Comparison of ENCODE assay signal across 16 cellular contexts in genomic region chr6:1679691-1680068, GRCh38.
A peak's percentile ranks its signal among the peaks of the same experiment; 100 is the strongest.
DNase-seq lines count a peak whose midpoint lies in the region; ATAC-seq and TF ChIP-seq lines count a peak whose summit lies in the region.
"Had no signal": no experiment of that assay in that cellular context is flagged by ENCODE, and none has a peak within 500 bp of the region (broad histone marks: within the 10 kb centered on the region; RNA-seq: fewer than 3 reads in every experiment).

No MANE protein-coding gene starts in this region.

- no peak overlapping the region for H3K14ac ChIP-seq in neuronal stem cell (ENCODE audit: low read length)

- peak overlapping the region; percentile 48 for H3K27ac ChIP-seq in left ventricle myocardium inferior (replicated peaks)
- H3K27ac ChIP-seq in neuronal stem cell (replicated peaks; ENCODE audit: low read length): no peak overlapping the region

- H2AFZ ChIP-seq in neuronal stem cell (ENCODE audit: low read length): no peak overlapping the region

- H2BK5ac ChIP-seq in neuronal stem cell (ENCODE audit: low read length): no peak overlapping the region

- no peak for DNase-seq in left ventricle myocardium inferior
- no peak for DNase-seq in Right ventricle myocardium superior
- DNase-seq in NCI-H748 treated with DMSO at 0.1 percent for 48 hours (lab: John Stamatoyannopoulos, UW): peak; percentile 57
- peak; percentile 22 for DNase-seq in kidney glomerular epithelial cell (lab: John Stamatoyannopoulos, UW)
- no peak for DNase-seq in activated CD4-positive, alpha-beta T cell treated with anti-CD3 and anti-CD28 coated beads, Interleukin-2, amount 50 U/mL, for 4 hours
- DNase-seq in NCI-H1436 treated with DMSO at 0.1 percent for 48 hours (lab: John Stamatoyannopoulos, UW): no peak
- no peak for DNase-seq in NCI-H1048 (lab: John Stamatoyannopoulos, UW)
- no peak for DNase-seq in neuronal stem cell (ENCODE audit: low spot score)
- DNase-seq: activated CD4-positive, alpha-beta T cell treated with anti-CD3 and anti-CD28 coated beads for 36 hours; activated CD8-positive, alpha-beta memory T cell treated with anti-CD3 and anti-CD28 coated beads, Interleukin-2, amount 50 U/mL, for 4 hours; aorta; GF-D8; HCEC 1CT; MG63; SIG-M5; T-helper 9 cell had no signal

- H3K9me3 ChIP-seq in left ventricle myocardium inferior (replicated peaks): no peaks in the 10 kb centered on the region
- H3K9me3 ChIP-seq in neuronal stem cell (replicated peaks in 1 of 2; ENCODE audit: control insufficient read depth in 2 of 2, insufficient read depth in 1 of 2, low read depth in 1 of 2, low read length in 2 of 2): no peaks in the 10 kb centered on the region
- H3K9me3 ChIP-seq: MG63 had no signal

- no peak for ATAC-seq in Right ventricle myocardium superior (ENCODE audit: poor library complexity)
- ATAC-seq: activated CD4-positive, alpha-beta T cell treated with anti-CD3 and anti-CD28 coated beads for 36 hours had no signal

- no peak overlapping the region for H3K18ac ChIP-seq in neuronal stem cell (ENCODE audit: low read length)

- no peak overlapping the region for H3K4me2 ChIP-seq in neuronal stem cell (ENCODE audit: insufficient read depth, low read length, poor library complexity, severe bottlenecking)

- no peak overlapping the region for H2AK5ac ChIP-seq in neuronal stem cell (ENCODE audit: low read depth, low read length)

- H4K8ac ChIP-seq in neuronal stem cell (ENCODE audit: low read depth, low read length): no peak overlapping the region

- H3K79me1 ChIP-seq in neuronal stem cell (ENCODE audit: low read depth, low read length): no peaks in the 10 kb centered on the region

- H3K4me1 ChIP-seq in left ventricle myocardium inferior: peaks cover 26% of the 10 kb centered on the region
- H3K4me1 ChIP-seq in neuronal stem cell (ENCODE audit: control insufficient read depth in 2 of 2, insufficient read depth in 1 of 2, low read depth in 1 of 2, low read length in 2 of 2): peaks cover 2 to 7% of the 10 kb centered on the region in 2 donors

- H3K36me3 ChIP-seq in left ventricle myocardium inferior: no peaks in the 10 kb centered on the region
- no peaks in the 10 kb centered on the region for H3K36me3 ChIP-seq in neuronal stem cell (replicated peaks in 1 of 2; ENCODE audit: control insufficient read depth in 2 of 2, insufficient read depth in 2 of 2, low read length in 2 of 2)
- H3K36me3 ChIP-seq: MG63 had no signal

- H3K4me3 ChIP-seq in left ventricle myocardium inferior: no peak overlapping the region
- H3K4me3 ChIP-seq in neuronal stem cell (ENCODE audit: low read length in 2 of 2): no peak overlapping the region
- H3K4me3 ChIP-seq: MG63 had no signal

- no peak overlapping the region for H3K9ac ChIP-seq in neuronal stem cell (ENCODE audit: low read depth, low read length, poor library complexity)

- H3K27me3 ChIP-seq in left ventricle myocardium inferior (ENCODE audit: low read depth) (no peaks in the 10 kb centered on the region), neuronal stem cell (ENCODE audit: control insufficient read depth in 3 of 3, insufficient read depth in 3 of 3, low read depth in 1 of 3, low read length in 3 of 3) (no peaks in the 10 kb centered on the region)
- H3K27me3 ChIP-seq: MG63 had no signal

- intact Hi-C loops in left ventricle myocardium inferior (cut with micrococcal nuclease): no loop called here
- intact Hi-C loops in Right ventricle myocardium superior (cut with DNase I): no loop called here

- no peak overlapping the region for H2BK120ac ChIP-seq in neuronal stem cell (ENCODE audit: low read depth, low read length)

- H3K23ac ChIP-seq in neuronal stem cell (ENCODE audit: low read depth, low read length, poor library complexity): no peak overlapping the region

- no peak overlapping the region for H2BK15ac ChIP-seq in neuronal stem cell (ENCODE audit: low read length)

- TF ChIP-seq CTCF in left ventricle myocardium inferior (IDR thresholded peaks at IDR 0.05; ENCODE audit: borderline replicate concordance): no peak

- no peak overlapping the region for H2BK12ac ChIP-seq in neuronal stem cell (ENCODE audit: low read length)

- H3K4ac ChIP-seq in neuronal stem cell (ENCODE audit: low read length): no peak overlapping the region

- no peak overlapping the region for H4K91ac ChIP-seq in neuronal stem cell (ENCODE audit: low read depth, low read length, poor library complexity)

- WGBS in neuronal stem cell (ENCODE audit: extremely low coverage in 2 of 2, insufficient read length in 2 of 2, insufficient replicate concordance in 1 of 2), 2 donors: no CpG with 5 or more reads among the region's 2 CpGs

Comparison
In these comparisons a context has a peak if more than half of its experiments do, and no peak if none do; other contexts are left out.
1. DNase-seq: peak in NCI-H748 treated with DMSO at 0.1 percent for 48 hours (single experiment) and kidney glomerular epithelial cell (single experiment); none in left ventricle myocardium inferior (single experiment), Right ventricle myocardium superior (single experiment), activated CD4-positive, alpha-beta T cell treated with anti-CD3 and anti-CD28 coated beads, Interleukin-2, amount 50 U/mL, for 4 hours (0 of 2), NCI-H1436 treated with DMSO at 0.1 percent for 48 hours (single experiment), NCI-H1048 (single experiment) and neuronal stem cell (single experiment).